Comparison of ENCODE assay signal across 10 cellular contexts in the genomic region with DNA sequence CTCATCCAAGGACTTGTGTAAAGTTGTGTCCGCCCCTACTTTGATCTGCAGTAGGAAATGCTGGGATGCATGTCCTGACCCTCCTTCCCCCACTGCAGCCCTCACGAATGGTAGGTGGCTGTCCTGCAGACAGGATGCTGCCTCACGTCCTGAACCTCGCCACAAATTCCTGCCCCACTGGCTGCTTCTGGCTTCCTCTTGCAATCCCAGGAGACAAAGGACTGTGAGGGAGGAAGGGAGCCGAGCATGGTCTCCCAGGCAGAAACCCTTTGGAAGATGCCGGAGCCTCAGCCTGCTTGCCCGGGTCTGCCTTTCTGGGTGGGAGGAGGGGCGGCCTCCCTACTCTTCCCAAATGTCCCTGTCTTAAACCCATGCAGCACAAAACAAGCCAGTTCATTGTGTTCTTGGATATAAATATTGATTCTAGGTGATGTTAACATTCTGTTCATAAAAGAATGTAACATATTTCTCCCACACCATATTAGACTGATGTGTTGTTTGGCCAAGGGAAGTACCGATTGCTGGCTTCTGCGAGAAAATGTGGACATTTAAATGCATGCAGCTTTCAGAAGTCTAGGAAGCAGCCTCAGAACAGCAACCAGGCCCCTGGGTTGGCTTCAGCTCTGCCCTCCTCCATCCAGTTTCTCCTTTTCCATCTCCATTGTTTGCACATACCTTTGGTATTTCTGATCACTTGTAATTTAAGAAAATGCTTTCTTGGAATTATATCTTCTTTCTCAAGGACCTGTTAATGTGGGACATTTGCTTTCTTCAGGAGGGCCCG.
DNase-seq lines count a peak whose midpoint lies in the region; ATAC-seq and TF ChIP-seq lines count a peak whose summit lies in the region.
"Had no signal": no experiment of that assay in that cellular context is flagged by ENCODE, and none has a peak within 500 bp of the region (broad histone marks: within the 10 kb centered on the region; RNA-seq: fewer than 3 reads in every experiment).

No MANE protein-coding gene starts in this region.

- H3K4me1 ChIP-seq in breast epithelium (peaks cover 0 to 29% of the 10 kb centered on the region in 2 donors), neuronal stem cell (ENCODE audit: control insufficient read depth in 2 of 2, insufficient read depth in 1 of 2, low read depth in 1 of 2, low read length in 2 of 2) (peaks cover 27 to 28% of the 10 kb centered on the region in 2 donors), vagina (peaks cover 59% of the 10 kb centered on the region)

- no peak overlapping the region for H2BK12ac ChIP-seq in neuronal stem cell (ENCODE audit: low read length)

- no peak overlapping the region for H2AK5ac ChIP-seq in neuronal stem cell (ENCODE audit: low read depth, low read length)

- H3K9ac ChIP-seq in neuronal stem cell (ENCODE audit: low read depth, low read length, poor library complexity) = no peak overlapping the region

- POLR2A ChIA-PET in MCF 10A (lab: Yijun Ruan, JAX) = interaction anchor here (1.0 to 2.8 kb wide), 3 partner anchors 11 to 75 kb away, joined by 5 to 18 read pairs (median 5); a partner anchor contains a TSS

- no peak overlapping the region for H3K4me3 Mint-ChIP-seq in MCF 10A (ENCODE audit: unreplicated experiment)
- H3K4me3 Mint-ChIP-seq: natural killer cell had no signal

- intact Hi-C loops in breast epithelium (cut with DNase I; ENCODE audit: low total_unique reads) (no loop called here), MCF 10A (cut with micrococcal nuclease) (loop anchor here (1.0 to 2.0 kb wide), 2 partner anchors 47 to 75 kb away; a partner anchor contains a TSS), vagina (cut with DNase I) (loop anchor here (10.0 kb wide), 1 partner anchor 371 kb away; no protein-coding TSS in a partner anchor)

- H4K91ac ChIP-seq in neuronal stem cell (ENCODE audit: low read depth, low read length, poor library complexity) = no peak overlapping the region

- TF ChIP-seq POLR2A in breast epithelium (IDR thresholded peaks at IDR 0.05) = no peak
- TF ChIP-seq POLR2A in vagina (IDR thresholded peaks at IDR 0.05) = no peak

- H3K4me3 ChIP-seq in breast epithelium (peak overlapping the region in 1 of 3 donors; percentile 50), neuronal stem cell (ENCODE audit: low read length in 2 of 2) (no peak overlapping the region), vagina (no peak overlapping the region)

- no peaks in the 10 kb centered on the region for H3K79me1 ChIP-seq in neuronal stem cell (ENCODE audit: low read depth, low read length)

- no peaks in the 10 kb centered on the region for H3K36me3 ChIP-seq in breast epithelium
- H3K36me3 ChIP-seq in neuronal stem cell (replicated peaks in 1 of 2; ENCODE audit: control insufficient read depth in 2 of 2, insufficient read depth in 2 of 2, low read length in 2 of 2) = peaks cover 0 to 7% of the 10 kb centered on the region in 2 donors
- no peaks in the 10 kb centered on the region for H3K36me3 ChIP-seq in vagina
- H3K36me3 ChIP-seq: SJCRH30 had no signal

- no peaks in the 10 kb centered on the region for H3K9me3 ChIP-seq in breast epithelium
- H3K9me3 ChIP-seq in neuronal stem cell (replicated peaks in 1 of 2; ENCODE audit: control insufficient read depth in 2 of 2, insufficient read depth in 1 of 2, low read depth in 1 of 2, low read length in 2 of 2) = no peaks in the 10 kb centered on the region
- H3K9me3 ChIP-seq in vagina = no peaks in the 10 kb centered on the region
- H3K9me3 ChIP-seq: SJCRH30 had no signal

- no peak for TF ChIP-seq CTCF in breast epithelium (IDR thresholded peaks at IDR 0.05)
- TF ChIP-seq CTCF in MCF 10A (IDR thresholded peaks at IDR 0.05; ENCODE audit: unreplicated experiment) = no peak
- TF ChIP-seq CTCF in vagina (IDR thresholded peaks at IDR 0.05) = no peak

- ATAC-seq in HG02623 (IDR thresholded peaks at IDR 0.05; ENCODE audit: unreplicated experiment) (no peak), HG03139 (IDR thresholded peaks at IDR 0.05; ENCODE audit: unreplicated experiment) (no peak)

- H3K18ac ChIP-seq in neuronal stem cell (ENCODE audit: low read length) = peak overlapping the region; percentile 55

- DNase-seq in breast epithelium (ENCODE audit: low spot score in 2 of 2) = no peak
- no peak for DNase-seq in MCF 10A (ENCODE audit: unreplicated experiment)
- DNase-seq in fibroblast of gingiva (ENCODE audit: low read depth) = peak; percentile 60
- no peak for DNase-seq in neuronal stem cell (ENCODE audit: low spot score)
- no peak for DNase-seq in vagina (ENCODE audit: extremely low spot score in 2 of 2)
- DNase-seq in NAMALWA (ENCODE audit: low spot score) = no peak

- H2BK120ac ChIP-seq in neuronal stem cell (ENCODE audit: low read depth, low read length) = no peak overlapping the region

- no CpG with 5 or more reads among the region's 11 CpGs for WGBS in neuronal stem cell (ENCODE audit: extremely low coverage in 2 of 2, insufficient read length in 2 of 2, insufficient replicate concordance in 1 of 2), 2 donors

- H3K27ac ChIP-seq in breast epithelium = peak overlapping the region; percentile 61 to 75
- H3K27ac ChIP-seq in neuronal stem cell (replicated peaks; ENCODE audit: low read length) = no peak overlapping the region
- H3K27ac ChIP-seq in vagina = peak overlapping the region; percentile 79
- H3K27ac ChIP-seq: SJCRH30 had no signal

- H3K27me3 Mint-ChIP-seq in MCF 10A (ENCODE audit: insufficient read depth, unreplicated experiment) = no peaks in the 10 kb centered on the region

- H3K4me1 Mint-ChIP-seq in MCF 10A (ENCODE audit: insufficient read depth, unreplicated experiment) = peaks cover 17% of the 10 kb centered on the region

- H2BK15ac ChIP-seq in neuronal stem cell (ENCODE audit: low read length) = no peak overlapping the region

- H3K23ac ChIP-seq in neuronal stem cell (ENCODE audit: low read depth, low read length, poor library complexity) = no peak overlapping the region

- H2AFZ ChIP-seq in neuronal stem cell (ENCODE audit: low read length) = no peak overlapping the region

- H3K4me2 ChIP-seq in neuronal stem cell (ENCODE audit: insufficient read depth, low read length, poor library complexity, severe bottlenecking) = no peak overlapping the region

- no TSS peak for BruUV-seq in MCF 10A (replicated peaks; lab: Mats Ljungman, UMichigan)

- H3K9me3 Mint-ChIP-seq in MCF 10A (ENCODE audit: unreplicated experiment) = no peaks in the 10 kb centered on the region
- H3K9me3 Mint-ChIP-seq: natural killer cell had no signal

- CTCF ChIA-PET in MCF 10A (lab: Yijun Ruan, JAX) = interaction anchor here (0.6 to 5.0 kb wide), 13 partner anchors 9 to 471 kb away, joined by 3 to 49 read pairs (median 5); no protein-coding TSS in a partner anchor

- H3K27me3 ChIP-seq in breast epithelium (no peaks in the 10 kb centered on the region), neuronal stem cell (ENCODE audit: control insufficient read depth in 3 of 3, insufficient read depth in 3 of 3, low read depth in 1 of 3, low read length in 3 of 3) (no peaks in the 10 kb centered on the region), vagina (no peaks in the 10 kb centered on the region)
- H3K27me3 ChIP-seq: SJCRH30 had no signal

- peaks cover 8% of the 10 kb centered on the region for H3K36me3 Mint-ChIP-seq in MCF 10A (ENCODE audit: insufficient read depth, unreplicated experiment)

- no peak overlapping the region for H2BK5ac ChIP-seq in neuronal stem cell (ENCODE audit: low read length)

- no peak overlapping the region for H3K27ac Mint-ChIP-seq in MCF 10A (ENCODE audit: low read depth, unreplicated experiment)
- H3K27ac Mint-ChIP-seq: natural killer cell had no signal

- H4K8ac ChIP-seq in neuronal stem cell (ENCODE audit: low read depth, low read length) = no peak overlapping the region

- no peak overlapping the region for H3K14ac ChIP-seq in neuronal stem cell (ENCODE audit: low read length)

- no peak overlapping the region for H3K4ac ChIP-seq in neuronal stem cell (ENCODE audit: low read length)
